Comparison of ENCODE assay signal across 9 cellular contexts in genomic region chr21:42924433-42924751, GRCh38. TPM values are rescaled to one million over a fixed set of nuclear protein-coding genes. Genes with fewer than 3 reads are reported as not detected.
DNase-seq lines count a peak whose midpoint lies in the region; ATAC-seq and TF ChIP-seq lines count a peak whose summit lies in the region.
"Had no signal": no experiment of that assay in that cellular context is flagged by ENCODE, and none has a peak within 500 bp of the region (broad histone marks: within the 10 kb centered on the region; RNA-seq: fewer than 3 reads in every experiment).

No MANE protein-coding gene starts in this region.

- in situ Hi-C loops in GM23248 (cut with MboI) = no loop called here

- peak overlapping the region; percentile 56 for H3K4me2 ChIP-seq in GM23248 (ENCODE audit: unreplicated experiment)
- H3K4me2 ChIP-seq in OCI-LY1 (ENCODE audit: low read length) = peak overlapping the region; percentile 60

- no peaks in the 10 kb centered on the region for H3K27me3 ChIP-seq in GM23248 (replicated peaks; ENCODE audit: insufficient read depth)
- H3K27me3 ChIP-seq in OCI-LY1 (ENCODE audit: insufficient read depth, low read length) = no peaks in the 10 kb centered on the region

- H3K4me3 ChIP-seq in GM23248 (no peak overlapping the region), OCI-LY1 (ENCODE audit: low read depth, low read length, poor library complexity, severe bottlenecking) (peak overlapping the region; percentile 35)

- no peaks in the 10 kb centered on the region for H4K20me1 ChIP-seq in GM23248 (ENCODE audit: insufficient read depth)
- no peaks in the 10 kb centered on the region for H4K20me1 ChIP-seq in OCI-LY1 (ENCODE audit: insufficient read depth, low read length)

- no peak for TF ChIP-seq CTCF in OCI-LY1 (IDR thresholded peaks at IDR 0.05; ENCODE audit: low read length)
- no peak for TF ChIP-seq CTCF in omental fat pad (IDR thresholded peaks at IDR 0.05)

- H3K9ac ChIP-seq in GM23248 (peak overlapping the region; percentile 43; the same call in 1 of the 2 replicates), OCI-LY1 (ENCODE audit: low read length) (peak overlapping the region; percentile 61)

- H3K36me3 ChIP-seq in GM23248 (ENCODE audit: low read depth) = no peaks in the 10 kb centered on the region
- no peaks in the 10 kb centered on the region for H3K36me3 ChIP-seq in OCI-LY1 (ENCODE audit: insufficient read depth, low read length)

- peaks cover 11% of the 10 kb centered on the region for H3K4me1 Mint-ChIP-seq in central memory CD8-positive, alpha-beta T cell

- H2AFZ ChIP-seq in GM23248 (peak overlapping the region; percentile 89), OCI-LY1 (ENCODE audit: low read length) (no peak overlapping the region)

- ATAC-seq in central memory CD8-positive, alpha-beta T cell (replicated peaks; ENCODE audit: extremely low read depth, poor library complexity, severe bottlenecking) = no peak
- ATAC-seq in omental fat pad (ENCODE audit: low FRiP score) (peak; percentile 25), HG03135 (IDR thresholded peaks at IDR 0.05; ENCODE audit: unreplicated experiment) (no peak), GM18502 (IDR thresholded peaks at IDR 0.05; ENCODE audit: poor library complexity, unreplicated experiment) (no peak), HG02642 (IDR thresholded peaks at IDR 0.05; ENCODE audit: poor library complexity, unreplicated experiment) (no peak)

- DNase-seq in GM23248 = no peak
- DNase-seq in central memory CD8-positive, alpha-beta T cell (ENCODE audit: low spot score in 2 of 2) = no peak
- DNase-seq in omental fat pad (ENCODE audit: low spot score) = no peak

- H3K9me3 ChIP-seq in GM23248 (ENCODE audit: low read depth) (no peaks in the 10 kb centered on the region), OCI-LY1 (ENCODE audit: low read length) (no peaks in the 10 kb centered on the region)

- no peak overlapping the region for H3K27ac ChIP-seq in GM23248
- H3K27ac ChIP-seq in OCI-LY1 (ENCODE audit: low read depth, low read length, poor library complexity, severe bottlenecking) = peak overlapping the region; percentile 66

- H3F3A ChIP-seq in GM23248 (ENCODE audit: insufficient read depth) (no peaks in the 10 kb centered on the region), OCI-LY1 (ENCODE audit: insufficient read depth, low read length) (no peaks in the 10 kb centered on the region)

- no peaks in the 10 kb centered on the region for H3K9me3 Mint-ChIP-seq in central memory CD8-positive, alpha-beta T cell

- H3K4me1 ChIP-seq in GM23248 (ENCODE audit: insufficient read depth) = no peaks in the 10 kb centered on the region
- peaks cover 18% of the 10 kb centered on the region for H3K4me1 ChIP-seq in OCI-LY1 (ENCODE audit: insufficient read depth, low read length, severe bottlenecking)

- H3K9me2 ChIP-seq in GM23248 (ENCODE audit: insufficient read depth) (no peaks in the 10 kb centered on the region), OCI-LY1 (ENCODE audit: low read depth, low read length) (no peaks in the 10 kb centered on the region)

- WGBS in GM23248 (ENCODE audit: low coverage in 1 of 2, low lambda C conversion rate in 2 of 2, missing lambda C conversion rate in 2 of 2), 2 experiments = 86 to 87% methylated on average over 6 of the region's 6 CpGs

- H3K27ac Mint-ChIP-seq in central memory CD8-positive, alpha-beta T cell (ENCODE audit: low read depth) = peak overlapping the region; percentile 62

- H3K79me2 ChIP-seq in GM23248 (ENCODE audit: insufficient read depth) = no peaks in the 10 kb centered on the region
- no peaks in the 10 kb centered on the region for H3K79me2 ChIP-seq in OCI-LY1 (ENCODE audit: insufficient read depth, low read length)

- H3K27me3 Mint-ChIP-seq in central memory CD8-positive, alpha-beta T cell = no peaks in the 10 kb centered on the region

- no peaks in the 10 kb centered on the region for H3K36me3 Mint-ChIP-seq in central memory CD8-positive, alpha-beta T cell (ENCODE audit: insufficient read depth)

- peak overlapping the region; percentile 2 for H3K4me3 Mint-ChIP-seq in central memory CD8-positive, alpha-beta T cell

RNA-seq across cellular contexts. Expression of gene ERVH48-1, which starts 1.0 kb away (rescaled TPM):
- not detected in 2 replicates for total RNA-seq in GM23248 (2014; rRNA removed; shearing (Covaris generic))
- not detected in 2 replicates for polyA plus RNA-seq in GM23248 (2016; fragmentation: Nextera tagmentation; extraction: Ambion mirVana)
- total RNA-seq in omental fat pad = not detected
- total RNA-seq: osteocyte, SK-MEL-5 had no signal

RNA-seq across cellular contexts. Expression of gene NDUFV3, which starts 31.3 kb away (rescaled TPM):
- total RNA-seq in GM23248 (2014; rRNA removed; shearing (Covaris generic)) = 44.9 and 56.8 TPM in 2 replicates
- 46.8 and 49.2 TPM in 2 replicates for polyA plus RNA-seq in GM23248 (2016; fragmentation: Nextera tagmentation; extraction: Ambion mirVana)
- total RNA-seq in omental fat pad = 10 to 100 TPM; 45.4 to 79.0 (median 51.9) TPM

RNA-seq across cellular contexts. Expression of gene WDR4, which starts 45.1 kb away (rescaled TPM):
- 8.6 and 13.5 TPM in 2 replicates for total RNA-seq in GM23248 (2014; rRNA removed; shearing (Covaris generic))
- polyA plus RNA-seq in GM23248 (2016; fragmentation: Nextera tagmentation; extraction: Ambion mirVana) = 11.9 and 12.5 TPM in 2 replicates
- total RNA-seq in omental fat pad = 10 to 100 TPM in 2 of 4 donors, 1 to 10 TPM in 2; 8.5 to 28.3 (median 13.6) TPM

RNA-seq across cellular contexts. Expression of gene PKNOX1, which starts 50.0 kb away (rescaled TPM):
- total RNA-seq in GM23248 (2014; rRNA removed; shearing (Covaris generic)) = 9.9 and 11.1 TPM in 2 replicates
- polyA plus RNA-seq in GM23248 (2016; fragmentation: Nextera tagmentation; extraction: Ambion mirVana) = 25.9 and 28.2 TPM in 2 replicates
- 10 to 100 TPM in 3 of 4 donors, 1 to 10 TPM in 1; 9.2 to 27.7 (median 18.6) TPM for total RNA-seq in omental fat pad
